8 cellular contexts compared by ENCODE assay signal in genomic region chr9:109574061-109574882, GRCh38.
DNase-seq lines count a peak whose midpoint lies in the region; ATAC-seq and TF ChIP-seq lines count a peak whose summit lies in the region.

No MANE protein-coding gene starts in this region.

- DNase-seq in activated naive CD8-positive, alpha-beta T cell treated with anti-CD3 and anti-CD28 coated beads, Interleukin-2, amount 50 U/mL, for 24 hours = peak; percentile 6
- no peak for DNase-seq in activated naive CD8-positive, alpha-beta T cell treated with anti-CD3 and anti-CD28 coated beads for 36 hours
- peak; percentile 14 for DNase-seq in NCI-H510A (lab: John Stamatoyannopoulos, UW)
- peak; percentile 76 for DNase-seq in astrocyte of the spinal cord (ENCODE audit: low read depth, low spot score)
- DNase-seq in inferior parietal cortex (ENCODE audit: extremely low spot score) = peak; percentile 84
- DNase-seq in thoracic aorta (ENCODE audit: low spot score) = no peak

- no peak for ATAC-seq in activated naive CD8-positive, alpha-beta T cell treated with anti-CD3 and anti-CD28 coated beads, Interleukin-2, amount 50 U/mL, for 24 hours
- ATAC-seq in HG03175 (IDR thresholded peaks at IDR 0.05; ENCODE audit: unreplicated experiment) = peak; percentile 68
- ATAC-seq in thoracic aorta (ENCODE audit: insufficient number of reproducible peaks, low FRiP score, low read depth) = peak; percentile 43
- no peak for ATAC-seq in HG03097 (IDR thresholded peaks at IDR 0.05; ENCODE audit: low FRiP score, unreplicated experiment)

- H3K27ac ChIP-seq in thoracic aorta = no peak overlapping the region

- H3K27me3 Mint-ChIP-seq in activated naive CD8-positive, alpha-beta T cell treated with anti-CD3 and anti-CD28 coated beads, Interleukin-2, amount 50 U/mL, for 24 hours = peaks cover 4% of the 10 kb centered on the region
- peaks cover 21% of the 10 kb centered on the region for H3K27me3 Mint-ChIP-seq in activated naive CD8-positive, alpha-beta T cell treated with anti-CD3 and anti-CD28 coated beads for 36 hours

- H3K4me3 ChIP-seq in astrocyte of the spinal cord (ENCODE audit: low read depth, low read length) (no peak overlapping the region), thoracic aorta (no peak overlapping the region)

- in situ Hi-C loops in astrocyte of the spinal cord (cut with HindIII; ENCODE audit: low sequenced_read_pairs) = no loop called here

- no peaks in the 10 kb centered on the region for H3K36me3 ChIP-seq in thoracic aorta

- no peaks in the 10 kb centered on the region for H3K9me3 Mint-ChIP-seq in activated naive CD8-positive, alpha-beta T cell treated with anti-CD3 and anti-CD28 coated beads, Interleukin-2, amount 50 U/mL, for 24 hours
- H3K9me3 Mint-ChIP-seq in activated naive CD8-positive, alpha-beta T cell treated with anti-CD3 and anti-CD28 coated beads for 36 hours = no peaks in the 10 kb centered on the region

- no peak overlapping the region for H3K4me3 Mint-ChIP-seq in activated naive CD8-positive, alpha-beta T cell treated with anti-CD3 and anti-CD28 coated beads, Interleukin-2, amount 50 U/mL, for 24 hours
- H3K4me3 Mint-ChIP-seq in activated naive CD8-positive, alpha-beta T cell treated with anti-CD3 and anti-CD28 coated beads for 36 hours = no peak overlapping the region

- H3K9me3 ChIP-seq in thoracic aorta = peaks cover 2% of the 10 kb centered on the region

- no peaks in the 10 kb centered on the region for H3K4me1 ChIP-seq in thoracic aorta (ENCODE audit: control insufficient read depth in 1 of 2, low read depth in 2 of 2)

- TF ChIP-seq CTCF in astrocyte of the spinal cord (IDR thresholded peaks at IDR 0.05; ENCODE audit: low read depth, low read length) = peak; percentile 68
- peak; percentile 77 for TF ChIP-seq CTCF in thoracic aorta (IDR thresholded peaks at IDR 0.05)

- H3K4me1 Mint-ChIP-seq in activated naive CD8-positive, alpha-beta T cell treated with anti-CD3 and anti-CD28 coated beads, Interleukin-2, amount 50 U/mL, for 24 hours = no peaks in the 10 kb centered on the region
- no peaks in the 10 kb centered on the region for H3K4me1 Mint-ChIP-seq in activated naive CD8-positive, alpha-beta T cell treated with anti-CD3 and anti-CD28 coated beads for 36 hours

- no peaks in the 10 kb centered on the region for H3K27me3 ChIP-seq in thoracic aorta (replicated peaks; ENCODE audit: insufficient read depth)

- no peaks in the 10 kb centered on the region for H3K36me3 Mint-ChIP-seq in activated naive CD8-positive, alpha-beta T cell treated with anti-CD3 and anti-CD28 coated beads, Interleukin-2, amount 50 U/mL, for 24 hours (ENCODE audit: low read depth)
- no peaks in the 10 kb centered on the region for H3K36me3 Mint-ChIP-seq in activated naive CD8-positive, alpha-beta T cell treated with anti-CD3 and anti-CD28 coated beads for 36 hours

- no peak overlapping the region for H3K27ac Mint-ChIP-seq in activated naive CD8-positive, alpha-beta T cell treated with anti-CD3 and anti-CD28 coated beads, Interleukin-2, amount 50 U/mL, for 24 hours
- no peak overlapping the region for H3K27ac Mint-ChIP-seq in activated naive CD8-positive, alpha-beta T cell treated with anti-CD3 and anti-CD28 coated beads for 36 hours

Comparison
In these comparisons a context has a peak if more than half of its experiments do, and no peak if none do; other contexts are left out.
1. DNase-seq: peak in activated naive CD8-positive, alpha-beta T cell treated with anti-CD3 and anti-CD28 coated beads, Interleukin-2, amount 50 U/mL, for 24 hours (single experiment), NCI-H510A (single experiment), astrocyte of the spinal cord (single experiment) and inferior parietal cortex (single experiment); none in activated naive CD8-positive, alpha-beta T cell treated with anti-CD3 and anti-CD28 coated beads for 36 hours (single experiment) and thoracic aorta (single experiment).
2. ATAC-seq: peak in HG03175 (single experiment) and thoracic aorta (single experiment); none in activated naive CD8-positive, alpha-beta T cell treated with anti-CD3 and anti-CD28 coated beads, Interleukin-2, amount 50 U/mL, for 24 hours (single experiment) and HG03097 (single experiment).